ENCODE assay signal across 24 cellular contexts in the genomic region with DNA sequence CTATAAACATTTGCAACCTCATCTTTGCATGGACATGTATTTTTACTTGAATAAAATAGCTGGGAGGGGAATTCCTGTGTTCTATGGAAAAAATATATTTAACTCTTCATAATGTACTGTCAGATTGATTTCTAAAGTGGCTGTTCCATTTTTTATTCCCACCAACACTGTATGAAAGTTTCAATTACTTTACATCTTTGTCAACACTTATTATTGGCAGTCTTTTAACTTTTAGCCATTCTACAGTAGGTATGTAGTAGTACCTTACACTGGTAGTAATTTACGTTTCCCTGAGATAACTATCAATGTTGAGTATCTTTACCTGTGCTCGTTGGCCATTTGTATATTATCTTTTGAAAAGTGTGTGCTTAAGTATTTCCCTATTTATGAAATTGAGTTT.
DNase-seq lines count a peak whose midpoint lies in the region; ATAC-seq, FAIRE-seq and TF ChIP-seq lines count a peak whose summit lies in the region.
"Had no signal": no experiment of that assay in that cellular context is flagged by ENCODE, and none has a peak within 500 bp of the region (broad histone marks: within the 10 kb centered on the region; RNA-seq: fewer than 3 reads in every experiment).

No MANE protein-coding gene starts in this region.

- H3K4me3 ChIP-seq in SK-N-SH (ENCODE audit: low read depth in 2 of 2, low read length in 1 of 2) (no peak overlapping the region), A549 (no peak overlapping the region), mesenchymal stem cell (ENCODE audit: insufficient read depth in 1 of 2, low read depth in 1 of 2, low read length in 2 of 2) (no peak overlapping the region)
- H3K4me3 ChIP-seq: BLaER1, GM12878 had no signal

- TF ChIP-seq EP300 in SK-N-SH (IDR thresholded peaks at IDR 0.05; ENCODE audit: borderline replicate concordance in 1 of 2, low read depth in 1 of 2, low read length in 1 of 2) (no peak), A549 (IDR thresholded peaks at IDR 0.05) (no peak)

- no peak for TF ChIP-seq CTCF in SK-N-SH (IDR thresholded peaks at IDR 0.05)
- TF ChIP-seq CTCF in A549 (IDR thresholded peaks at IDR 0.05): no peak

- H3K23ac ChIP-seq in mesenchymal stem cell (ENCODE audit: low read length in 2 of 2): no peak overlapping the region

- H4K20me1 ChIP-seq in SK-N-SH (ENCODE audit: insufficient read depth): no peaks in the 10 kb centered on the region
- H4K20me1 ChIP-seq: BLaER1 had no signal

- H3K36me3 ChIP-seq in SK-N-SH (replicated peaks in 1 of 2; ENCODE audit: control insufficient read depth in 1 of 2, insufficient read depth in 2 of 2, low read length in 1 of 2) (no peaks in the 10 kb centered on the region), mesenchymal stem cell (ENCODE audit: control insufficient read depth in 1 of 2, insufficient read depth in 2 of 2, low read depth in 1 of 2, low read length in 2 of 2) (no peaks in the 10 kb centered on the region)
- H3K36me3 ChIP-seq: BE2C, BLaER1 had no signal

- no peak overlapping the region for H3K18ac ChIP-seq in mesenchymal stem cell (ENCODE audit: low read depth in 1 of 2, low read length in 2 of 2)

- 61% methylated on average over 2 of the region's 2 CpGs for WGBS in SK-N-SH (ENCODE audit: low lambda C conversion rate)
- WGBS in A549 (ENCODE audit: missing lambda C conversion rate): 9% methylated on average over 2 of the region's 2 CpGs
- WGBS in mesenchymal stem cell: 79% methylated on average over 2 of the region's 2 CpGs

- POLR2A ChIA-PET in SK-N-SH (lab: Yijun Ruan, JAX): no interaction called here
- POLR2A ChIA-PET in A549 (lab: Yijun Ruan, JAX): no interaction called here

- no peak overlapping the region for H2AFZ ChIP-seq in SK-N-SH (ENCODE audit: low read depth)
- no peak overlapping the region for H2AFZ ChIP-seq in mesenchymal stem cell (ENCODE audit: low read depth, low read length)

- H3K9ac ChIP-seq in SK-N-SH (no peak overlapping the region), mesenchymal stem cell (ENCODE audit: low read length) (no peak overlapping the region)
- H3K9ac ChIP-seq: BLaER1 had no signal

- ATAC-seq in SK-N-SH treated with all-trans-retinoic acid at 6 μM for 48 hours (no peak), A549 (no peak)
- ATAC-seq: GM12878 had no signal

- CTCF ChIA-PET in SK-N-SH (lab: Yijun Ruan, JAX): no interaction called here
- CTCF ChIA-PET in A549 (lab: Yijun Ruan, JAX): no interaction called here

- peaks cover 4% of the 10 kb centered on the region; the same call in 1 of the 2 replicates for H3K9me3 ChIP-seq in SK-N-SH
- no peaks in the 10 kb centered on the region for H3K9me3 ChIP-seq in A549
- H3K9me3 ChIP-seq in mesenchymal stem cell (ENCODE audit: control insufficient read depth, low read length): peaks cover 3% of the 10 kb centered on the region
- H3K9me3 ChIP-seq: BE2C, BLaER1 had no signal

- TF ChIP-seq POLR2A in A549 (IDR thresholded peaks at IDR 0.05; ENCODE audit: low read length): no peak

- H3K4me2 ChIP-seq in SK-N-SH (no peak overlapping the region), A549 (no peak overlapping the region), mesenchymal stem cell (ENCODE audit: low read length, poor library complexity, severe bottlenecking) (no peak overlapping the region)
- H3K4me2 ChIP-seq: BLaER1 had no signal

- no peak for DNase-seq in SK-N-SH
- no peak for DNase-seq in A549 (ENCODE audit: low read depth in 1 of 2, low spot score in 1 of 2)
- DNase-seq in mesenchymal stem cell: no peak
- DNase-seq in activated CD4-positive, alpha-beta T cell treated with anti-CD3 and anti-CD28 coated beads for 4 hours: no peak
- DNase-seq: ACHN; BE2C; C1 segment of cervical spinal cord; CD4-positive, alpha-beta memory T cell; CD4-positive, CD25-positive, alpha-beta regulatory T cell; CD8-positive, alpha-beta memory T cell; COR-L47; DMS 273 treated with DMSO at 0.1 percent for 48 hours; DMS153; DMS53; DMS79; DND-41; EL; GDM1 had no signal

- no peak overlapping the region for H4K8ac ChIP-seq in mesenchymal stem cell (ENCODE audit: low read length)

- no peak overlapping the region for H2BK12ac ChIP-seq in mesenchymal stem cell (ENCODE audit: low read length in 2 of 2)

- no peak overlapping the region for H3K4ac ChIP-seq in mesenchymal stem cell (ENCODE audit: low read depth in 1 of 2, low read length in 2 of 2)

- FAIRE-seq in A549 (lab: Jason Lieb, UNC): no peak
- FAIRE-seq: GM12878, GM12892, GM18507 had no signal

- no peaks in the 10 kb centered on the region for H3K79me1 ChIP-seq in mesenchymal stem cell (replicated peaks; ENCODE audit: low read length, poor library complexity, severe bottlenecking)

- no peaks in the 10 kb centered on the region for H3K9me2 ChIP-seq in SK-N-SH

- peak overlapping the region; percentile 44 for H2BK5ac ChIP-seq in mesenchymal stem cell (ENCODE audit: low read depth, low read length, poor library complexity, severe bottlenecking)

- H3K14ac ChIP-seq in mesenchymal stem cell (ENCODE audit: low read length in 2 of 2): no peak overlapping the region

- H3F3A ChIP-seq in SK-N-SH (replicated peaks; ENCODE audit: insufficient read depth): no peaks in the 10 kb centered on the region

- TF ChIP-seq RAD21 in SK-N-SH (IDR thresholded peaks at IDR 0.05; ENCODE audit: low read length): no peak
- TF ChIP-seq RAD21 in A549 (conservative IDR thresholded peaks at IDR 0.05 in 1 of 2, IDR thresholded peaks at IDR 0.05 in 1 of 2): no peak

- no peak overlapping the region for H4K91ac ChIP-seq in mesenchymal stem cell (ENCODE audit: low read length)

- no peak overlapping the region for H2BK15ac ChIP-seq in mesenchymal stem cell (ENCODE audit: low read depth, poor library complexity, severe bottlenecking)

- peaks cover 0 to 3% of the 10 kb centered on the region in 2 experiments; a peak in 2 of 4 replicates for H3K4me1 ChIP-seq in SK-N-SH (ENCODE audit: control insufficient read depth in 1 of 2, insufficient read depth in 2 of 2, low read depth in 1 of 2, low read length in 1 of 2)
- no peaks in the 10 kb centered on the region for H3K4me1 ChIP-seq in A549
- H3K4me1 ChIP-seq in mesenchymal stem cell (ENCODE audit: control insufficient read depth, insufficient read depth, low read depth, low read length): no peaks in the 10 kb centered on the region
- H3K4me1 ChIP-seq: BE2C, BLaER1 had no signal

- H2BK120ac ChIP-seq in mesenchymal stem cell (ENCODE audit: low read depth, low read length): no peak overlapping the region

- H3K27me3 ChIP-seq in SK-N-SH (ENCODE audit: insufficient read depth) (no peaks in the 10 kb centered on the region), mesenchymal stem cell (ENCODE audit: control insufficient read depth in 1 of 2, insufficient read depth in 1 of 2, low read length in 2 of 2) (no peaks in the 10 kb centered on the region)
- H3K27me3 ChIP-seq: BE2C, BLaER1 had no signal

- H3K27ac ChIP-seq in SK-N-SH (ENCODE audit: low read depth in 2 of 2, low read length in 1 of 2) (no peak overlapping the region), A549 (no peak overlapping the region), mesenchymal stem cell (ENCODE audit: low read length, poor library complexity, severe bottlenecking) (no peak overlapping the region)
- H3K27ac ChIP-seq: 22Rv1, BLaER1 had no signal

- H2AK5ac ChIP-seq in mesenchymal stem cell (ENCODE audit: low read length, severe bottlenecking): no peak overlapping the region

- H3K79me2 ChIP-seq in SK-N-SH (ENCODE audit: insufficient read depth): no peaks in the 10 kb centered on the region

TF ChIP-seq in SK-N-SH treated with all-trans-retinoic acid at 6 μM for 48 hours, 23 proteins besides CTCF, POLR2A, EP300 and RAD21:
- peak; percentile 79 for TF ChIP-seq ZFP30 (CRISPR knock-in tag; IDR thresholded peaks at IDR 0.05)
- TF ChIP-seq PPARA (CRISPR knock-in tag; IDR thresholded peaks at IDR 0.05; ENCODE audit: borderline replicate concordance): no peak

TF ChIP-seq in SK-N-SH, 30 proteins besides CTCF, POLR2A, EP300 and RAD21 (continues in another document):
- TF ChIP-seq USF1 (IDR thresholded peaks at IDR 0.05; ENCODE audit: borderline replicate concordance, low read depth): no peak
- no peak for TF ChIP-seq ELF1 (IDR thresholded peaks at IDR 0.05)
- TF ChIP-seq RCOR1 (IDR thresholded peaks at IDR 0.05; ENCODE audit: low read length): no peak
- no peak for TF ChIP-seq MXI1 (IDR thresholded peaks at IDR 0.05; ENCODE audit: low read depth, low read length)

TF ChIP-seq in A549, 52 proteins besides CTCF, POLR2A, EP300 and RAD21:
- TF ChIP-seq FOSB (CRISPR knock-in tag; IDR thresholded peaks at IDR 0.05) (no peak), ZFP36 (IDR thresholded peaks at IDR 0.05; ENCODE audit: borderline replicate concordance, partially characterized antibody) (peak; percentile 24)
